ENCODE assay signal across 8 cellular contexts in genomic region chr19:6476155-6476895, GRCh38. TPM values are rescaled to one million over a fixed set of nuclear protein-coding genes. Genes with fewer than 3 reads are reported as not detected.
DNase-seq lines count a peak whose midpoint lies in the region; ATAC-seq and TF ChIP-seq lines count a peak whose summit lies in the region.

No MANE protein-coding gene starts in this region.

- peak; percentile 81 for ATAC-seq in sciatic nerve

- intact Hi-C loops in sciatic nerve (cut with DNase I): no loop called here

- in situ Hi-C loops in astrocyte of the cerebellum (cut with HindIII; ENCODE audit: low sequenced_read_pairs): no loop called here

- H3K4me3 ChIP-seq in astrocyte of the cerebellum (ENCODE audit: low read depth, low read length): peak overlapping the region; percentile 14

- no peak for TF ChIP-seq CTCF in astrocyte of the cerebellum (IDR thresholded peaks at IDR 0.05; ENCODE audit: low read depth, low read length, missing control alignments)

- peak; percentile 64 for DNase-seq in DMS53 (lab: John Stamatoyannopoulos, UW)
- no peak for DNase-seq in DMS53 treated with DMSO at 0.1 percent for 48 hours (lab: John Stamatoyannopoulos, UW; ENCODE audit: unreplicated experiment)
- peak in 4 of 5 donors; percentile 42 to 62 (median 52) for DNase-seq in T-helper 1 cell
- DNase-seq in astrocyte of the cerebellum (ENCODE audit: low read depth): peak; percentile 5
- DNase-seq in iPS DF 4.7 (ENCODE audit: extremely low read depth, low spot score): peak; percentile 78
- DNase-seq in sciatic nerve (ENCODE audit: low spot score): peak; percentile 71
- no peak for DNase-seq in NCI-H2107 treated with DMSO at 0.1 percent for 48 hours (lab: John Stamatoyannopoulos, UW; ENCODE audit: unreplicated experiment)
- DNase-seq in NCI-H510A treated with DMSO at 0.1 percent for 48 hours (lab: John Stamatoyannopoulos, UW): no peak

RNA-seq across cellular contexts. Expression of gene DENND1C, which starts 5.3 kb away (rescaled TPM):
- 5.5 TPM for total RNA-seq in sciatic nerve

RNA-seq across cellular contexts. Expression of gene CRB3, which starts 12.3 kb away (rescaled TPM):
- not detected for total RNA-seq in sciatic nerve

RNA-seq across cellular contexts. Expression of gene SLC25A23, which starts 16.7 kb away (rescaled TPM):
- 61.9 TPM for total RNA-seq in sciatic nerve

RNA-seq across cellular contexts. Expression of gene TUBB4A, which starts 25.8 kb away (rescaled TPM):
- 47.8 TPM for total RNA-seq in sciatic nerve

RNA-seq across cellular contexts. Expression of gene SLC25A41, which starts 42.8 kb away (rescaled TPM):
- total RNA-seq in sciatic nerve: 0.27 TPM

Comparison
In these comparisons a context has a peak if more than half of its experiments do, and no peak if none do; other contexts are left out.
1. DNase-seq: peak in DMS53 (single experiment), T-helper 1 cell (4 of 5), astrocyte of the cerebellum (single experiment), iPS DF 4.7 (single experiment) and sciatic nerve (single experiment); none in DMS53 treated with DMSO at 0.1 percent for 48 hours (single experiment), NCI-H2107 treated with DMSO at 0.1 percent for 48 hours (single experiment) and NCI-H510A treated with DMSO at 0.1 percent for 48 hours (single experiment).